Comparison of ENCODE assay signal across 11 cellular contexts in the genomic region with DNA sequence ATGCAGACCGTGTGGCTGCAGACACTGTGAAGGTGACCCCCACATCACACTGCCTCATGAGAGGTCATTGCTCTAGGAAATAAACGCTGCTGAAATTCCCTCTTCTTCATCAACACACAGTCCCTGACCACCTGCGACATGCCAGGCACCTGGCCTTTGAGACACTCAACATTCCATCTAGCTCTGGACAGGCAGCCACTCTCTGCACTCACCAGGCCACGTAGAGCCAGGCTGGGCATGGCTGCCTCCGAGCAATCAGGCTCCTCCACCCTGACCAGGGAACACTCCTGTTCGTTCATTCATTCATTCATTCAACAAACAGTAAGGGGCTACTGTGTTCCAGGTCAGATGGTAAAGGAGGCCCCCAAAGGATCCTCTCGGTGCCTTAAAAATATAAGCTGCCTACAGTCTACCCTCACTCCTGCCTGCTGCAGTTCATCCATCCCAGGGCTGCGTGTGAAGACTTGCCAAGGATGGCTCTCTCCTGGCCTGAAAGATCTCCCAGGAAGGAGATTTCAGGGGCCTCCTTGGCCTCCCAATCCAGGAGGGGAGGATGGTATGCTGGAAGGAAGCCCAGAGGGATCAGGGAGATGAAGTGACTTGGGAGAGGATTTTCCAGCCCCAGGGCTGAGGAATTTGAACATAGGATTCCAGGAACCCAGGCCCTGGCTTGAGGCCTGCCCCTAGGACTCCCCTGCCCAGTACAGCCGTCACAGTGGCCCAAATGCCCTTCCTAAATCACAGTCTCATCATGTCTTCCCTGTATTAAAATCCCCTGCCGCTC.
A peak's percentile ranks its signal among the peaks of the same experiment; 100 is the strongest.
DNase-seq lines count a peak whose midpoint lies in the region; ATAC-seq and TF ChIP-seq lines count a peak whose summit lies in the region.
"Had no signal": no experiment of that assay in that cellular context is flagged by ENCODE, and none has a peak within 500 bp of the region (broad histone marks: within the 10 kb centered on the region; RNA-seq: fewer than 3 reads in every experiment).

No MANE protein-coding gene starts in this region.

- peak overlapping the region; percentile 60 for H2AK5ac ChIP-seq in mesenchymal stem cell (ENCODE audit: low read length, severe bottlenecking)

- H3K4me3 ChIP-seq in duodenal mucosa (ENCODE audit: low read depth in 1 of 2, low read length in 2 of 2) (no peak overlapping the region), mesenchymal stem cell (ENCODE audit: insufficient read depth in 1 of 2, low read depth in 1 of 2, low read length in 2 of 2) (no peak overlapping the region), tibial artery (peak overlapping the region; percentile 83 to 89), MM.1S (ENCODE audit: low read length) (no peak overlapping the region)

- TF ChIP-seq CTCF in tibial artery (IDR thresholded peaks at IDR 0.05) (no peak), MM.1S (IDR thresholded peaks at IDR 0.05; ENCODE audit: low read length) (no peak), omental fat pad (IDR thresholded peaks at IDR 0.05) (no peak)

- H4K20me1 ChIP-seq in MM.1S (ENCODE audit: insufficient read depth, low read length) = no peaks in the 10 kb centered on the region

- H4K8ac ChIP-seq in mesenchymal stem cell (ENCODE audit: low read length) = no peak overlapping the region

- H3K14ac ChIP-seq in mesenchymal stem cell (ENCODE audit: low read length in 2 of 2) = no peak overlapping the region

- H3K4ac ChIP-seq in mesenchymal stem cell (ENCODE audit: low read depth in 1 of 2, low read length in 2 of 2) = peak overlapping the region in 1 of 2 experiments; percentile 19

- H2AFZ ChIP-seq in mesenchymal stem cell (ENCODE audit: low read depth, low read length) (no peak overlapping the region), MM.1S (ENCODE audit: low read length) (no peak overlapping the region)

- 91% methylated on average over 9 of the region's 10 CpGs for WGBS in mesenchymal stem cell

- no peaks in the 10 kb centered on the region for H3K9me2 ChIP-seq in MM.1S (replicated peaks; ENCODE audit: insufficient read depth, low read length)

- H3K9ac ChIP-seq in duodenal mucosa (ENCODE audit: low read depth in 1 of 2, low read length in 2 of 2) = no peak overlapping the region
- H3K9ac ChIP-seq in mesenchymal stem cell (ENCODE audit: low read length) = peak overlapping the region; percentile 62
- no peak overlapping the region for H3K9ac ChIP-seq in MM.1S (ENCODE audit: low read length)

- intact Hi-C loops in tibial artery (cut with DNase I; ENCODE audit: low total_unique reads) = no loop called here

- H3K23ac ChIP-seq in mesenchymal stem cell (ENCODE audit: low read length in 2 of 2) = peak overlapping the region in 1 of 2 experiments; percentile 46

- H3K27me3 ChIP-seq in duodenal mucosa (ENCODE audit: control insufficient read depth in 1 of 2, insufficient read depth in 2 of 2, low read length in 2 of 2) = no peaks in the 10 kb centered on the region
- no peaks in the 10 kb centered on the region for H3K27me3 ChIP-seq in mesenchymal stem cell (ENCODE audit: control insufficient read depth in 1 of 2, insufficient read depth in 1 of 2, low read length in 2 of 2)
- no peaks in the 10 kb centered on the region for H3K27me3 ChIP-seq in tibial artery
- peaks cover 12% of the 10 kb centered on the region; the same call in 1 of the 2 replicates for H3K27me3 ChIP-seq in MM.1S (replicated peaks; ENCODE audit: insufficient read depth, low read length)

- H2BK120ac ChIP-seq in mesenchymal stem cell (ENCODE audit: low read depth, low read length) = no peak overlapping the region

- no peak overlapping the region for H4K91ac ChIP-seq in mesenchymal stem cell (ENCODE audit: low read length)

- H3K4me1 ChIP-seq in duodenal mucosa (ENCODE audit: control insufficient read depth in 1 of 2, insufficient read depth in 2 of 2, low read length in 2 of 2) (peaks cover 34 to 52% of the 10 kb centered on the region in 2 donors), mesenchymal stem cell (ENCODE audit: control insufficient read depth, insufficient read depth, low read depth, low read length) (peaks cover 69% of the 10 kb centered on the region), tibial artery (peaks cover 0 to 86% (median 75%) of the 10 kb centered on the region in 4 donors), MM.1S (ENCODE audit: low read length) (no peaks in the 10 kb centered on the region)

- peak overlapping the region; percentile 15 for H2BK15ac ChIP-seq in mesenchymal stem cell (ENCODE audit: low read depth, poor library complexity, severe bottlenecking)

- no peaks in the 10 kb centered on the region for H3F3A ChIP-seq in MM.1S (ENCODE audit: insufficient read depth, low read length)

- no peaks in the 10 kb centered on the region for H3K79me2 ChIP-seq in MM.1S (ENCODE audit: low read length)

- H3K36me3 ChIP-seq in duodenal mucosa (ENCODE audit: control insufficient read depth in 1 of 2, insufficient read depth in 2 of 2, low read length in 2 of 2) = no peaks in the 10 kb centered on the region
- peaks cover 8 to 10% of the 10 kb centered on the region in 2 experiments for H3K36me3 ChIP-seq in mesenchymal stem cell (ENCODE audit: control insufficient read depth in 1 of 2, insufficient read depth in 2 of 2, low read depth in 1 of 2, low read length in 2 of 2)
- H3K36me3 ChIP-seq in tibial artery = peaks cover 30 to 39% (median 37%) of the 10 kb centered on the region in 3 donors
- no peaks in the 10 kb centered on the region for H3K36me3 ChIP-seq in MM.1S (replicated peaks; ENCODE audit: insufficient read depth, low read length)

- peak overlapping the region in 1 of 2 experiments; percentile 10 for H2BK12ac ChIP-seq in mesenchymal stem cell (ENCODE audit: low read length in 2 of 2)

- H3K79me1 ChIP-seq in mesenchymal stem cell (replicated peaks; ENCODE audit: low read length, poor library complexity, severe bottlenecking) = peaks cover 4% of the 10 kb centered on the region

- H2BK5ac ChIP-seq in mesenchymal stem cell (ENCODE audit: low read depth, low read length, poor library complexity, severe bottlenecking) = no peak overlapping the region

- H3K4me2 ChIP-seq in mesenchymal stem cell (ENCODE audit: low read length, poor library complexity, severe bottlenecking) (no peak overlapping the region), MM.1S (ENCODE audit: low read depth, low read length) (no peak overlapping the region)

- ATAC-seq in omental fat pad (ENCODE audit: low FRiP score) = no peak
- ATAC-seq: activated CD8-positive, alpha-beta memory T cell treated with anti-CD3 and anti-CD28 coated beads, Interleukin-2, amount 10 ng/mL, durations not matched to agents 7 days and 5 days had no signal

- H3K9me3 ChIP-seq in duodenal mucosa (ENCODE audit: control insufficient read depth in 1 of 2, low read length in 2 of 2) = no peaks in the 10 kb centered on the region
- no peaks in the 10 kb centered on the region for H3K9me3 ChIP-seq in mesenchymal stem cell (ENCODE audit: control insufficient read depth, low read length)
- H3K9me3 ChIP-seq in tibial artery = no peaks in the 10 kb centered on the region
- H3K9me3 ChIP-seq in MM.1S (replicated peaks; ENCODE audit: insufficient read depth, low read length) = no peaks in the 10 kb centered on the region

- peak overlapping the region; percentile 23 to 81 for H3K18ac ChIP-seq in mesenchymal stem cell (ENCODE audit: low read depth in 1 of 2, low read length in 2 of 2)

- H3K27ac ChIP-seq in duodenal mucosa (ENCODE audit: low read depth, low read length) (peak overlapping the region; percentile 45), mesenchymal stem cell (ENCODE audit: low read length, poor library complexity, severe bottlenecking) (peak overlapping the region; percentile 63), tibial artery (peak overlapping the region; percentile 95 to 98), MM.1S (ENCODE audit: low read length) (no peak overlapping the region)

- peak; percentile 24 for DNase-seq in M059J (ENCODE audit: low read depth)
- DNase-seq in mesenchymal stem cell = peak; percentile 21
- DNase-seq in tibial artery = no peak
- no peak for DNase-seq in NCI-H69 (lab: John Stamatoyannopoulos, UW)
- no peak for DNase-seq in MM.1S
- no peak for DNase-seq in NCI-H1436 treated with DMSO at 0.1 percent for 48 hours (lab: John Stamatoyannopoulos, UW)
- DNase-seq in omental fat pad (ENCODE audit: low spot score) = no peak
- DNase-seq: activated CD8-positive, alpha-beta memory T cell treated with anti-CD3 and anti-CD28 coated beads, Interleukin-2, amount 10 ng/mL, durations not matched to agents 7 days and 5 days; DND-41; NCI-H345 had no signal

Comparison
In these comparisons a context has a peak if more than half of its experiments do, and no peak if none do; other contexts are left out.
1. DNase-seq: peak in M059J (single experiment) and mesenchymal stem cell (single experiment); none in tibial artery (0 of 2), NCI-H69 (single experiment), MM.1S (single experiment), NCI-H1436 treated with DMSO at 0.1 percent for 48 hours (single experiment) and omental fat pad (single experiment).
2. H3K4me3 ChIP-seq: peak in tibial artery (2 of 2); none in duodenal mucosa (0 of 2), mesenchymal stem cell (0 of 2) and MM.1S (single experiment).